2 cellular contexts compared by ENCODE assay signal in the genomic region with DNA sequence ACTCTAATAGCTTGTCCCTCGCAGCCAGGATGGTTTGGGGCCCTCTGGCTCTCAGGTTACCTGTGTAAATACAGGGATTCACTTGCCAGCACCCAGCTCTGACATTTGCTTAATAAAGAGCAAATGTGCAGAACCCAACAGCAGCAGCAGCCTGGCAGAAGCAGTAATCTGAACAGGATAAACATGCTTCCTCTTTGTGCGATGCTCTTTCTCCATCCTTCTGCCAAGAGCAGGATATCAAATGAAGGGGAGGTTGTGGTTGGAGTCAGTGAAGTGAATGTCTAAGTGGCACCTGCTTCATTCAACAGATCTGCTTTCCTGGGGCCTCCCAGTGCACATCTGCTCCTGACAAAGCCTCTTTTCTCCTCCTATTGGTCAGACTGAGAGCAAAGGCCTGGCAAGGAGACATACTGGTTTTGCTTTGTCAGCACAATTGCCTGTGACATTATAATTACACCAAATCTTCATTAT.
TF ChIP-seq lines count a peak whose summit lies in the region.

No MANE protein-coding gene starts in this region.

TF ChIP-seq in IMR-90, 13 proteins besides CTCF, POLR2A, EP300 and RAD21:
- TF ChIP-seq SMC3 (IDR thresholded peaks at IDR 0.05; ENCODE audit: low read depth, low read length) (no peak), MAFK (IDR thresholded peaks at IDR 0.05; ENCODE audit: low read depth, low read length) (peak; percentile 98), MXI1 (IDR thresholded peaks at IDR 0.05; ENCODE audit: borderline replicate concordance, low read depth, low read length) (no peak), CEBPB (IDR thresholded peaks at IDR 0.05; ENCODE audit: low read depth, low read length) (no peak), MAZ (IDR thresholded peaks at IDR 0.05; ENCODE audit: borderline replicate concordance, low read depth, low read length) (no peak), FOS (IDR thresholded peaks at IDR 0.05; ENCODE audit: low read depth, low read length) (no peak), RCOR1 (IDR thresholded peaks at IDR 0.05; ENCODE audit: insufficient replicate concordance, low read length) (no peak)
- TF ChIP-seq, protein P1, sequence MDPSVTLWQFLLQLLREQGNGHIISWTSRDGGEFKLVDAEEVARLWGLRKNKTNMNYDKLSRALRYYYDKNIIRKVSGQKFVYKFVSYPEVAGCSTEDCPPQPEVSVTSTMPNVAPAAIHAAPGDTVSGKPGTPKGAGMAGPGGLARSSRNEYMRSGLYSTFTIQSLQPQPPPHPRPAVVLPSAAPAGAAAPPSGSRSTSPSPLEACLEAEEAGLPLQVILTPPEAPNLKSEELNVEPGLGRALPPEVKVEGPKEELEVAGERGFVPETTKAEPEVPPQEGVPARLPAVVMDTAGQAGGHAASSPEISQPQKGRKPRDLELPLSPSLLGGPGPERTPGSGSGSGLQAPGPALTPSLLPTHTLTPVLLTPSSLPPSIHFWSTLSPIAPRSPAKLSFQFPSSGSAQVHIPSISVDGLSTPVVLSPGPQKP (IDR thresholded peaks at IDR 0.05; ENCODE audit: borderline replicate concordance, low read depth, low read length) = no peak

TF ChIP-seq in SK-N-SH, 30 proteins besides CTCF, POLR2A, EP300 and RAD21:
- TF ChIP-seq, protein P2, sequence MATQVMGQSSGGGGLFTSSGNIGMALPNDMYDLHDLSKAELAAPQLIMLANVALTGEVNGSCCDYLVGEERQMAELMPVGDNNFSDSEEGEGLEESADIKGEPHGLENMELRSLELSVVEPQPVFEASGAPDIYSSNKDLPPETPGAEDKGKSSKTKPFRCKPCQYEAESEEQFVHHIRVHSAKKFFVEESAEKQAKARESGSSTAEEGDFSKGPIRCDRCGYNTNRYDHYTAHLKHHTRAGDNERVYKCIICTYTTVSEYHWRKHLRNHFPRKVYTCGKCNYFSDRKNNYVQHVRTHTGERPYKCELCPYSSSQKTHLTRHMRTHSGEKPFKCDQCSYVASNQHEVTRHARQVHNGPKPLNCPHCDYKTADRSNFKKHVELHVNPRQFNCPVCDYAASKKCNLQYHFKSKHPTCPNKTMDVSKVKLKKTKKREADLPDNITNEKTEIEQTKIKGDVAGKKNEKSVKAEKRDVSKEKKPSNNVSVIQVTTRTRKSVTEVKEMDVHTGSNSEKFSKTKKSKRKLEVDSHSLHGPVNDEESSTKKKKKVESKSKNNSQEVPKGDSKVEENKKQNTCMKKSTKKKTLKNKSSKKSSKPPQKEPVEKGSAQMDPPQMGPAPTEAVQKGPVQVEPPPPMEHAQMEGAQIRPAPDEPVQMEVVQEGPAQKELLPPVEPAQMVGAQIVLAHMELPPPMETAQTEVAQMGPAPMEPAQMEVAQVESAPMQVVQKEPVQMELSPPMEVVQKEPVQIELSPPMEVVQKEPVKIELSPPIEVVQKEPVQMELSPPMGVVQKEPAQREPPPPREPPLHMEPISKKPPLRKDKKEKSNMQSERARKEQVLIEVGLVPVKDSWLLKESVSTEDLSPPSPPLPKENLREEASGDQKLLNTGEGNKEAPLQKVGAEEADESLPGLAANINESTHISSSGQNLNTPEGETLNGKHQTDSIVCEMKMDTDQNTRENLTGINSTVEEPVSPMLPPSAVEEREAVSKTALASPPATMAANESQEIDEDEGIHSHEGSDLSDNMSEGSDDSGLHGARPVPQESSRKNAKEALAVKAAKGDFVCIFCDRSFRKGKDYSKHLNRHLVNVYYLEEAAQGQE (IDR thresholded peaks at IDR 0.05; ENCODE audit: low read depth, low read length) = no peak
- TF ChIP-seq RCOR1 (IDR thresholded peaks at IDR 0.05; ENCODE audit: low read length) = peak; percentile 44; the same call in 1 of the 2 replicates
- peak; percentile 1; the same call in 1 of the 2 replicates for TF ChIP-seq SMC3 (IDR thresholded peaks at IDR 0.05; ENCODE audit: low read depth, low read length)
- peak; percentile 5; the same call in 1 of the 2 replicates for TF ChIP-seq TCF12 (IDR thresholded peaks at IDR 0.05)
- TF ChIP-seq ELF1 (IDR thresholded peaks at IDR 0.05) = no peak
- TF ChIP-seq, protein P3, sequence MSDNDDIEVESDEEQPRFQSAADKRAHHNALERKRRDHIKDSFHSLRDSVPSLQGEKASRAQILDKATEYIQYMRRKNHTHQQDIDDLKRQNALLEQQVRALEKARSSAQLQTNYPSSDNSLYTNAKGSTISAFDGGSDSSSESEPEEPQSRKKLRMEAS (IDR thresholded peaks at IDR 0.05; ENCODE audit: low read depth) = no peak
- no peak for TF ChIP-seq NFIC (IDR thresholded peaks at IDR 0.05; ENCODE audit: borderline replicate concordance)
- no peak for TF ChIP-seq FOXM1 (IDR thresholded peaks at IDR 0.05; ENCODE audit: low read depth)
- peak; percentile 78 for TF ChIP-seq MXI1 (IDR thresholded peaks at IDR 0.05; ENCODE audit: low read depth, low read length)
- no peak for TF ChIP-seq YY1 (IDR thresholded peaks at IDR 0.05; ENCODE audit: low read depth)
- TF ChIP-seq EZH2phosphoT487 (IDR thresholded peaks at IDR 0.05; ENCODE audit: borderline replicate concordance, low read depth) = no peak
- TF ChIP-seq FOXJ3 (CRISPR knock-in tag; IDR thresholded peaks at IDR 0.05) = no peak
